Comparison of ENCODE assay signal across 25 cellular contexts in genomic region chr11:8288166-8288772, GRCh38. TPM values are rescaled to one million over a fixed set of nuclear protein-coding genes. Genes with fewer than 3 reads are reported as not detected.
"Had no signal": no experiment of that assay in that cellular context is flagged by ENCODE, and none has a peak within 500 bp of the region (broad histone marks: within the 10 kb centered on the region; RNA-seq: fewer than 3 reads in every experiment).

No MANE protein-coding gene starts in this region.

- H3K4me1 Mint-ChIP-seq: activated B cell treated with CpG ODN at 0.5 μM for 24 hours; activated CD4-positive, alpha-beta T cell treated with anti-CD3 and anti-CD28 coated beads for 36 hours; activated naive CD4-positive, alpha-beta T cell treated with anti-CD3 and anti-CD28 coated beads, Interleukin-2, amount 50 U/mL, for 24 hours; natural killer cell; stimulated activated effector memory CD8-positive, alpha-beta T cell treated with anti-CD3 and anti-CD28 coated beads, Interleukin-12 subunit alpha, Interleukin-12 subunit beta, amount 100 ng/mL, for 72 hours had no signal

- H3K36me3 ChIP-seq: stomach, transverse colon, vagina had no signal

- H3K4me3 ChIP-seq: body of pancreas, stomach, transverse colon, vagina had no signal

- DNase-seq: activated B cell treated with CpG ODN at 0.5 μM for 24 hours; activated CD4-positive, alpha-beta T cell treated with anti-CD3 and anti-CD28 coated beads for 36 hours; activated CD4-positive, alpha-beta T cell treated with anti-CD3 and anti-CD28 coated beads, Interleukin-2, amount 50 U/mL, for 48 hours; activated gamma-delta T cell treated with Interleukin-2 at 50 U/mL for 16 hours; activated T-cell treated with anti-CD3 and anti-CD28 coated beads for 4 hours; anterior cingulate cortex; effector CD8-positive, alpha-beta T cell; foreskin melanocyte; hippocampal formation; left ventricle myocardium superior; midbrain; small intestine; stimulated activated CD4-positive, alpha-beta T cell treated with anti-CD3 and anti-CD28 coated beads, Interleukin-2, amount 100 ng/mL, for 24 hours; stomach; T-helper 9 cell; transverse colon had no signal

- H3K4me3 Mint-ChIP-seq: activated B cell treated with CpG ODN at 0.5 μM for 24 hours; activated CD4-positive, alpha-beta T cell treated with anti-CD3 and anti-CD28 coated beads for 36 hours; activated naive CD4-positive, alpha-beta T cell treated with anti-CD3 and anti-CD28 coated beads, Interleukin-2, amount 50 U/mL, for 24 hours; dendritic cell treated with granulocyte-macrophage colony-stimulating factor and Interleukin-4, amounts not matched to agents 40 ng/mL and 50 ng/mL, for 4 days; natural killer cell; stimulated activated effector memory CD8-positive, alpha-beta T cell treated with anti-CD3 and anti-CD28 coated beads, Interleukin-12 subunit alpha, Interleukin-12 subunit beta, amount 100 ng/mL, for 72 hours had no signal

- H3K27me3 ChIP-seq: body of pancreas, vagina had no signal

- H3K27ac ChIP-seq: body of pancreas, stomach, transverse colon, vagina had no signal

- ATAC-seq: activated CD4-positive, alpha-beta T cell treated with anti-CD3 and anti-CD28 coated beads for 36 hours; body of pancreas; left ventricle myocardium superior; natural killer cell; sciatic nerve; stimulated activated effector memory CD8-positive, alpha-beta T cell treated with anti-CD3 and anti-CD28 coated beads, Interleukin-12 subunit alpha, Interleukin-12 subunit beta, amount 100 ng/mL, for 72 hours had no signal

- H3K9me3 Mint-ChIP-seq: activated B cell treated with CpG ODN at 0.5 μM for 24 hours; activated naive CD4-positive, alpha-beta T cell treated with anti-CD3 and anti-CD28 coated beads, Interleukin-2, amount 50 U/mL, for 24 hours; dendritic cell treated with granulocyte-macrophage colony-stimulating factor and Interleukin-4, amounts not matched to agents 40 ng/mL and 50 ng/mL, for 4 days; natural killer cell; stimulated activated effector memory CD8-positive, alpha-beta T cell treated with anti-CD3 and anti-CD28 coated beads, Interleukin-12 subunit alpha, Interleukin-12 subunit beta, amount 100 ng/mL, for 72 hours had no signal

- H3K9me3 ChIP-seq: body of pancreas, stomach, transverse colon, vagina had no signal

- H3K27ac Mint-ChIP-seq: activated B cell treated with CpG ODN at 0.5 μM for 24 hours; activated CD4-positive, alpha-beta T cell treated with anti-CD3 and anti-CD28 coated beads for 36 hours; activated naive CD4-positive, alpha-beta T cell treated with anti-CD3 and anti-CD28 coated beads, Interleukin-2, amount 50 U/mL, for 24 hours; natural killer cell; stimulated activated effector memory CD8-positive, alpha-beta T cell treated with anti-CD3 and anti-CD28 coated beads, Interleukin-12 subunit alpha, Interleukin-12 subunit beta, amount 100 ng/mL, for 72 hours had no signal

- H3K36me3 Mint-ChIP-seq: activated naive CD4-positive, alpha-beta T cell treated with anti-CD3 and anti-CD28 coated beads, Interleukin-2, amount 50 U/mL, for 24 hours; natural killer cell; stimulated activated effector memory CD8-positive, alpha-beta T cell treated with anti-CD3 and anti-CD28 coated beads, Interleukin-12 subunit alpha, Interleukin-12 subunit beta, amount 100 ng/mL, for 72 hours had no signal

RNA-seq across cellular contexts. Expression of gene LMO1, which starts 24.6 kb away (rescaled TPM):
- total RNA-seq: activated B cell treated with CpG ODN at 0.5 μM for 24 hours; activated CD4-positive, alpha-beta T cell treated with anti-CD3 and anti-CD28 coated beads for 36 hours; chondrocyte; natural killer cell; stomach; T-helper 1 cell treated with Interleukin-12 subunit alpha and Interleukin-12 subunit beta and Interleukin-4 antibody, amounts not matched to agents 30 ng/mL and 1 ng/mL, for 36 hours; transverse colon; vagina had no signal
